21 cellular contexts compared by ENCODE assay signal in genomic region chr3:13689373-13690265, GRCh38.
"Had no signal": no experiment of that assay in that cellular context is flagged by ENCODE, and none has a peak within 500 bp of the region (broad histone marks: within the 10 kb centered on the region; RNA-seq: fewer than 3 reads in every experiment).

No MANE protein-coding gene starts in this region.

- H3K4me3 ChIP-seq: ascending aorta, coronary artery, esophagus squamous epithelium, gastrocnemius medialis, left ventricle myocardium inferior, right lobe of liver, smooth muscle cell, thoracic aorta, upper lobe of left lung had no signal

- H3K9me3 ChIP-seq: ascending aorta, esophagus squamous epithelium, gastrocnemius medialis, right lobe of liver, thoracic aorta, upper lobe of left lung had no signal

- H3K27ac ChIP-seq: ascending aorta, coronary artery, esophagus squamous epithelium, gastrocnemius medialis, left ventricle myocardium inferior, right lobe of liver, thoracic aorta, upper lobe of left lung had no signal

- H3K4me1 Mint-ChIP-seq: stimulated activated naive B cell treated with anti-CD40 and anti-IgM and Interleukin-4, amounts not matched to agents 10 μg/mL and 1 μg/mL and 100 μg/mL, for 72 hours had no signal

- H3K36me3 ChIP-seq: ascending aorta, esophagus squamous epithelium, gastrocnemius medialis, left ventricle myocardium inferior, right lobe of liver, thoracic aorta, upper lobe of left lung had no signal

- H3K36me3 Mint-ChIP-seq: activated naive CD4-positive, alpha-beta T cell treated with anti-CD3 and anti-CD28 coated beads, Interleukin-2, amount 50 U/mL, for 72 hours; natural killer cell treated with Interleukin-12 subunit alpha and Interleukin-12 subunit beta and Interleukin-15 and Interleukin-18, amount 100 ng/mL, for 72 hours; stimulated activated naive B cell treated with anti-CD40 and anti-IgM and Interleukin-4, amounts not matched to agents 10 μg/mL and 1 μg/mL and 100 μg/mL, for 72 hours; WTC11 had no signal

- H3K27me3 ChIP-seq: ascending aorta, gastrocnemius medialis, right lobe of liver, upper lobe of left lung had no signal

- H3K4me1 ChIP-seq: ascending aorta, esophagus squamous epithelium, gastrocnemius medialis, left ventricle myocardium inferior, right lobe of liver, upper lobe of left lung had no signal

- ATAC-seq: activated naive CD4-positive, alpha-beta T cell treated with anti-CD3 and anti-CD28 coated beads, Interleukin-2, amount 50 U/mL, for 72 hours; right lobe of liver; stimulated activated naive B cell treated with anti-CD40 and anti-IgM and Interleukin-4, amounts not matched to agents 10 μg/mL and 1 μg/mL and 100 μg/mL, for 72 hours; WTC11 had no signal

- H3K4me3 Mint-ChIP-seq: endodermal cell; natural killer cell treated with Interleukin-12 subunit alpha and Interleukin-12 subunit beta and Interleukin-15 and Interleukin-18, amount 100 ng/mL, for 72 hours; stimulated activated naive B cell treated with anti-CD40 and anti-IgM and Interleukin-4, amounts not matched to agents 10 μg/mL and 1 μg/mL and 100 μg/mL, for 72 hours; WTC11 had no signal

- DNase-seq: activated gamma-delta T cell treated with Interleukin-2 at 50 U/mL for 16 hours; activated T-cell treated with anti-CD3 and anti-CD28 coated beads, Interleukin-2, amount 50 U/mL, for 1 hour; central memory CD4-positive, alpha-beta T cell; endodermal cell; esophagus squamous epithelium; hypothalamus; left ventricle myocardium inferior; right lobe of liver; stimulated activated CD4-positive, alpha-beta T cell treated with anti-CD3 and anti-CD28 coated beads, Interleukin-15, amount 100 ng/mL, for 24 hours; stimulated activated CD8-positive, alpha-beta memory T cell treated with anti-CD3 and anti-CD28 coated beads, Interleukin-4, amount 100 ng/mL, for 48 hours; stimulated activated naive B cell treated with anti-CD40 and anti-IgM and Interleukin-4, amounts not matched to agents 10 μg/mL and 1 μg/mL and 100 μg/mL, for 72 hours; T-helper 9 cell; upper lobe of left lung had no signal

- H3K9me3 Mint-ChIP-seq: endodermal cell; natural killer cell treated with Interleukin-12 subunit alpha and Interleukin-12 subunit beta and Interleukin-15 and Interleukin-18, amount 100 ng/mL, for 72 hours had no signal

- H3K27ac Mint-ChIP-seq: activated naive CD4-positive, alpha-beta T cell treated with anti-CD3 and anti-CD28 coated beads, Interleukin-2, amount 50 U/mL, for 72 hours; endodermal cell; natural killer cell treated with Interleukin-12 subunit alpha and Interleukin-12 subunit beta and Interleukin-15 and Interleukin-18, amount 100 ng/mL, for 72 hours; stimulated activated naive B cell treated with anti-CD40 and anti-IgM and Interleukin-4, amounts not matched to agents 10 μg/mL and 1 μg/mL and 100 μg/mL, for 72 hours; WTC11 had no signal
